28 cellular contexts compared by ENCODE assay signal in genomic region chr12:115584156-115584555, GRCh38.
"Had no signal": no experiment of that assay in that cellular context is flagged by ENCODE, and none has a peak within 500 bp of the region (broad histone marks: within the 10 kb centered on the region; RNA-seq: fewer than 3 reads in every experiment).

No MANE protein-coding gene starts in this region.

- FAIRE-seq: endothelial cell of umbilical vein, frontal cortex, islet of Langerhans, TTC549 had no signal

- H3K36me3 ChIP-seq: adrenal gland, ascending aorta, esophagus muscularis mucosa, ovary, sigmoid colon, stomach, thyroid gland, upper lobe of left lung, vagina had no signal

- H3K27me3 ChIP-seq: adrenal gland, ascending aorta, ovary, sigmoid colon, thyroid gland, upper lobe of left lung, vagina had no signal

- H3K27ac ChIP-seq: adrenal gland, ascending aorta, esophagus muscularis mucosa, ovary, sigmoid colon, stomach, thyroid gland, upper lobe of left lung, vagina, VCaP had no signal

- H3K9me3 ChIP-seq: adrenal gland, ascending aorta, esophagus muscularis mucosa, ovary, stomach, thyroid gland, upper lobe of left lung, vagina had no signal

- DNase-seq: activated CD4-positive, alpha-beta T cell treated with anti-CD3 and anti-CD28 coated beads for 4 hours; activated CD4-positive, alpha-beta T cell treated with anti-CD3 and anti-CD28 coated beads, Interleukin-2, amount 50 U/mL, for 4 hours; activated naive CD4-positive, alpha-beta T cell treated with Interleukin-2 at 50 U/mL for 16 hours; activated naive CD8-positive, alpha-beta T cell treated with anti-CD3 and anti-CD28 coated beads for 36 hours; activated T-cell treated with anti-CD3 and anti-CD28 coated beads for 4 hours; activated T-cell treated with anti-CD3 and anti-CD28 coated beads, Interleukin-2, amount 50 U/mL, for 72 hours; adrenal gland; caudate nucleus; left cardiac atrium; naive B cell; nephron progenitor cell; ovary; sigmoid colon; stimulated activated CD4-positive, alpha-beta T cell treated with anti-CD3 and anti-CD28 coated beads, Interleukin-1b, Interleukin-23, amount 100 ng/mL, for 48 hours; stimulated activated naive B cell treated with anti-CD40 and anti-IgM and Interleukin-4, amounts not matched to agents 10 μg/mL and 1 μg/mL and 100 μg/mL, for 72 hours; stomach; T-helper 9 cell; thyroid gland; upper lobe of left lung had no signal

- H3K4me1 ChIP-seq: adrenal gland, ascending aorta, esophagus muscularis mucosa, sigmoid colon, stomach, thyroid gland, vagina had no signal

- H3K4me3 ChIP-seq: adrenal gland, ascending aorta, esophagus muscularis mucosa, ovary, sigmoid colon, smooth muscle cell, stomach, thyroid gland, upper lobe of left lung, vagina had no signal

- H3K4me2 ChIP-seq: smooth muscle cell had no signal
